Comparison of ENCODE assay signal across 1 cellular context in the genomic region with DNA sequence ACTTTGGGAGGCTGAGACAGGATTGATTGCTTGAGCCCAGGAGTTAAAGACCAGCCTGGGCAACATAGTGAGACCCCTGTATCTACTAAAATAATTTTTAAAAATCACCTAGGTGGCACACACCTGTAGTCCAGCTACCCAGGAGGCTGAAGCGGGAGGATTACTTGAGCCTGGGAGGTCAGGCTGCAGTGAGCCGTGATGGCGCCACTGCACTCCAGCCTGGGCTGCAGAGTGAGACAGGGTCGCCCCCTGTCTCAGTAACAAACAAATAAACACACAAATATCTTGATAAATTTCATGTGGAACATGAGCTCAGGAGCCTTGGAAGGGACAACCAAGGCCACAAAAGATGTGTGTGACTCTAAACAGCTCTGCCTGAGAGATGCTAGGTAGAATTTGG.
TF ChIP-seq lines count a peak whose summit lies in the region.

No MANE protein-coding gene starts in this region.

TF ChIP-seq in HepG2, 621 proteins besides CTCF, POLR2A, EP300 and RAD21:
- TF ChIP-seq, protein P1, sequence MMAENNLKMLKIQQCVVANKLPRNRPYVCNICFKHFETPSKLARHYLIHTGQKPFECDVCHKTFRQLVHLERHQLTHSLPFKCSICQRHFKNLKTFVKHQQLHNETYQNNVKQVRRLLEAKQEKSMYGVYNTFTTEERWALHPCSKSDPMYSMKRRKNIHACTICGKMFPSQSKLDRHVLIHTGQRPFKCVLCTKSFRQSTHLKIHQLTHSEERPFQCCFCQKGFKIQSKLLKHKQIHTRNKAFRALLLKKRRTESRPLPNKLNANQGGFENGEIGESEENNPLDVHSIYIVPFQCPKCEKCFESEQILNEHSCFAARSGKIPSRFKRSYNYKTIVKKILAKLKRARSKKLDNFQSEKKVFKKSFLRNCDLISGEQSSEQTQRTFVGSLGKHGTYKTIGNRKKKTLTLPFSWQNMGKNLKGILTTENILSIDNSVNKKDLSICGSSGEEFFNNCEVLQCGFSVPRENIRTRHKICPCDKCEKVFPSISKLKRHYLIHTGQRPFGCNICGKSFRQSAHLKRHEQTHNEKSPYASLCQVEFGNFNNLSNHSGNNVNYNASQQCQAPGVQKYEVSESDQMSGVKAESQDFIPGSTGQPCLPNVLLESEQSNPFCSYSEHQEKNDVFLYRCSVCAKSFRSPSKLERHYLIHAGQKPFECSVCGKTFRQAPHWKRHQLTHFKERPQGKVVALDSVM (CRISPR knock-in tag; IDR thresholded peaks at IDR 0.05), result 0 out of 2 replicates have a peak, but pooled peaks have one; percentile 12
- TF ChIP-seq ZNF629 (CRISPR knock-in tag; conservative IDR thresholded peaks at IDR 0.05), result no peak
